In genomic region chr14:81423504-81423903, GRCh38 we compare ENCODE assay signal across 1 cellular context.
A peak's percentile ranks its signal among the peaks of the same experiment; 100 is the strongest.
TF ChIP-seq lines count a peak whose summit lies in the region.

No MANE protein-coding gene starts in this region.

TF ChIP-seq in K562, 482 proteins besides CTCF, POLR2A, EP300 and RAD21 (continued from another document):
- TF ChIP-seq, protein P1, sequence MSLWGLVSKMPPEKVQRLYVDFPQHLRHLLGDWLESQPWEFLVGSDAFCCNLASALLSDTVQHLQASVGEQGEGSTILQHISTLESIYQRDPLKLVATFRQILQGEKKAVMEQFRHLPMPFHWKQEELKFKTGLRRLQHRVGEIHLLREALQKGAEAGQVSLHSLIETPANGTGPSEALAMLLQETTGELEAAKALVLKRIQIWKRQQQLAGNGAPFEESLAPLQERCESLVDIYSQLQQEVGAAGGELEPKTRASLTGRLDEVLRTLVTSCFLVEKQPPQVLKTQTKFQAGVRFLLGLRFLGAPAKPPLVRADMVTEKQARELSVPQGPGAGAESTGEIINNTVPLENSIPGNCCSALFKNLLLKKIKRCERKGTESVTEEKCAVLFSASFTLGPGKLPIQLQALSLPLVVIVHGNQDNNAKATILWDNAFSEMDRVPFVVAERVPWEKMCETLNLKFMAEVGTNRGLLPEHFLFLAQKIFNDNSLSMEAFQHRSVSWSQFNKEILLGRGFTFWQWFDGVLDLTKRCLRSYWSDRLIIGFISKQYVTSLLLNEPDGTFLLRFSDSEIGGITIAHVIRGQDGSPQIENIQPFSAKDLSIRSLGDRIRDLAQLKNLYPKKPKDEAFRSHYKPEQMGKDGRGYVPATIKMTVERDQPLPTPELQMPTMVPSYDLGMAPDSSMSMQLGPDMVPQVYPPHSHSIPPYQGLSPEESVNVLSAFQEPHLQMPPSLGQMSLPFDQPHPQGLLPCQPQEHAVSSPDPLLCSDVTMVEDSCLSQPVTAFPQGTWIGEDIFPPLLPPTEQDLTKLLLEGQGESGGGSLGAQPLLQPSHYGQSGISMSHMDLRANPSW (CRISPR knock-in tag; IDR thresholded peaks at IDR 0.05), result no peak
- TF ChIP-seq EHMT2 (IDR thresholded peaks at IDR 0.05), result no peak
- TF ChIP-seq ETV5 (CRISPR knock-in tag; IDR thresholded peaks at IDR 0.05; ENCODE audit: low read depth), result peak; percentile 52; the same call in 1 of the 2 replicates
- TF ChIP-seq PATZ1 (CRISPR knock-in tag; IDR thresholded peaks at IDR 0.05; ENCODE audit: borderline replicate concordance), result no peak
- peak; percentile 86 for TF ChIP-seq DMBX1 (CRISPR knock-in tag; IDR thresholded peaks at IDR 0.05; ENCODE audit: borderline replicate concordance)
- TF ChIP-seq, protein P2, sequence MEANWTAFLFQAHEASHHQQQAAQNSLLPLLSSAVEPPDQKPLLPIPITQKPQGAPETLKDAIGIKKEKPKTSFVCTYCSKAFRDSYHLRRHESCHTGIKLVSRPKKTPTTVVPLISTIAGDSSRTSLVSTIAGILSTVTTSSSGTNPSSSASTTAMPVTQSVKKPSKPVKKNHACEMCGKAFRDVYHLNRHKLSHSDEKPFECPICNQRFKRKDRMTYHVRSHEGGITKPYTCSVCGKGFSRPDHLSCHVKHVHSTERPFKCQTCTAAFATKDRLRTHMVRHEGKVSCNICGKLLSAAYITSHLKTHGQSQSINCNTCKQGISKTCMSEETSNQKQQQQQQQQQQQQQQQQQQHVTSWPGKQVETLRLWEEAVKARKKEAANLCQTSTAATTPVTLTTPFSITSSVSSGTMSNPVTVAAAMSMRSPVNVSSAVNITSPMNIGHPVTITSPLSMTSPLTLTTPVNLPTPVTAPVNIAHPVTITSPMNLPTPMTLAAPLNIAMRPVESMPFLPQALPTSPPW (CRISPR knock-in tag; IDR thresholded peaks at IDR 0.05), result peak; percentile 85
- TF ChIP-seq ZNF124 (CRISPR knock-in tag; IDR thresholded peaks at IDR 0.05), result no peak
- peak; percentile 58; the same call in 1 of the 2 replicates for TF ChIP-seq ZNF644 (tag; IDR thresholded peaks at IDR 0.05; ENCODE audit: low read depth)
- no peak for TF ChIP-seq HNRNPH1 (optimal IDR thresholded peaks at IDR 0.05; ENCODE audit: low read depth, low read length)
- no peak for TF ChIP-seq FOXP4 (CRISPR knock-in tag; IDR thresholded peaks at IDR 0.05; ENCODE audit: borderline replicate concordance)
- TF ChIP-seq HDAC3 (IDR thresholded peaks at IDR 0.05; ENCODE audit: borderline replicate concordance, partially characterized antibody), result peak; percentile 61
- peak; percentile 13; the same call in 1 of the 2 replicates for TF ChIP-seq MTA2 (IDR thresholded peaks at IDR 0.05; ENCODE audit: low read depth)
- TF ChIP-seq NCOR1 (IDR thresholded peaks at IDR 0.05), result peak; percentile 74
- TF ChIP-seq CREM (IDR thresholded peaks at IDR 0.05; ENCODE audit: low read depth), result peak; percentile 37; the same call in 1 of the 2 replicates
- TF ChIP-seq, protein P3, sequence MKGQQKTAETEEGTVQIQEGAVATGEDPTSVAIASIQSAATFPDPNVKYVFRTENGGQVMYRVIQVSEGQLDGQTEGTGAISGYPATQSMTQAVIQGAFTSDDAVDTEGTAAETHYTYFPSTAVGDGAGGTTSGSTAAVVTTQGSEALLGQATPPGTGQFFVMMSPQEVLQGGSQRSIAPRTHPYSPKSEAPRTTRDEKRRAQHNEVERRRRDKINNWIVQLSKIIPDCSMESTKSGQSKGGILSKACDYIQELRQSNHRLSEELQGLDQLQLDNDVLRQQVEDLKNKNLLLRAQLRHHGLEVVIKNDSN (CRISPR knock-in tag; IDR thresholded peaks at IDR 0.05), result no peak
- no peak for TF ChIP-seq ZNF121 (CRISPR knock-in tag; conservative IDR thresholded peaks at IDR 0.05)
- peak in 1 of 2 experiments; percentile 67; a peak in 2 of 4 replicates for TF ChIP-seq MNT (conservative IDR thresholded peaks at IDR 0.05)
- TF ChIP-seq BDP1 (IDR thresholded peaks at IDR 0.05; ENCODE audit: insufficient read depth, insufficient read length), result no peak
- 0 out of 2 replicates have a peak, but pooled peaks have one; percentile 36 for TF ChIP-seq LEF1 (IDR thresholded peaks at IDR 0.05)
- no peak for TF ChIP-seq GTF2A2 (tag; IDR thresholded peaks at IDR 0.05)
- peak; percentile 24; the same call in 1 of the 2 replicates for TF ChIP-seq CREB1 (IDR thresholded peaks at IDR 0.05)
- no peak for TF ChIP-seq CREB1 (CRISPR knock-in tag; IDR thresholded peaks at IDR 0.05)
- TF ChIP-seq TRIM24 (IDR thresholded peaks at IDR 0.05), result peak in 1 of 2 experiments; percentile 14; a peak in 2 of 4 replicates
- TF ChIP-seq ZNF184 (CRISPR knock-in tag; IDR thresholded peaks at IDR 0.05), result no peak
- 0 out of 2 replicates have a peak, but pooled peaks have one; percentile 17 for TF ChIP-seq ARID3A (IDR thresholded peaks at IDR 0.05; ENCODE audit: borderline replicate concordance, low read depth, low read length)
- no peak for TF ChIP-seq ZBTB8A (IDR thresholded peaks at IDR 0.05; ENCODE audit: partially characterized antibody)
- TF ChIP-seq, protein P4, sequence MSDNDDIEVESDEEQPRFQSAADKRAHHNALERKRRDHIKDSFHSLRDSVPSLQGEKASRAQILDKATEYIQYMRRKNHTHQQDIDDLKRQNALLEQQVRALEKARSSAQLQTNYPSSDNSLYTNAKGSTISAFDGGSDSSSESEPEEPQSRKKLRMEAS (CRISPR knock-in tag; IDR thresholded peaks at IDR 0.05), result peak; percentile 46; the same call in 1 of the 2 replicates
- peak in 1 of 2 experiments; percentile 46; a peak in 1 of 4 replicates for TF ChIP-seq RCOR1 (IDR thresholded peaks at IDR 0.05; ENCODE audit: borderline replicate concordance in 1 of 2, low read depth in 2 of 2, low read length in 2 of 2)
- TF ChIP-seq, protein P5, sequence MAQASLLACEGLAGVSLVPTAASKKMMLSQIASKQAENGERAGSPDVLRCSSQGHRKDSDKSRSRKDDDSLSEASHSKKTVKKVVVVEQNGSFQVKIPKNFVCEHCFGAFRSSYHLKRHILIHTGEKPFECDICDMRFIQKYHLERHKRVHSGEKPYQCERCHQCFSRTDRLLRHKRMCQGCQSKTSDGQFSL (CRISPR knock-in tag; IDR thresholded peaks at IDR 0.05), result no peak
- TF ChIP-seq, protein P5 (tag; IDR thresholded peaks at IDR 0.05), result no peak
- TF ChIP-seq ZNF23 (CRISPR knock-in tag; IDR thresholded peaks at IDR 0.05), result no peak
- TF ChIP-seq MBD2 (IDR thresholded peaks at IDR 0.05; ENCODE audit: borderline replicate concordance, low read depth), result peak; percentile 40; the same call in 1 of the 2 replicates
- peak; percentile 53; the same call in 1 of the 2 replicates for TF ChIP-seq MYC (IDR thresholded peaks at IDR 0.05; ENCODE audit: low read depth, low read length)
- 0 out of 2 replicates have a peak, but pooled peaks have one; percentile 28 for TF ChIP-seq MYC (CRISPR knock-in tag; IDR thresholded peaks at IDR 0.05; ENCODE audit: borderline replicate concordance, low read depth)
- no peak for TF ChIP-seq NR2C1 (IDR thresholded peaks at IDR 0.05)
- TF ChIP-seq NR2C1 (tag; IDR thresholded peaks at IDR 0.05), result 0 out of 2 replicates have a peak, but pooled peaks have one; percentile 32
- peak in 1 of 2 experiments; percentile 34; a peak in 1 of 4 replicates for TF ChIP-seq HDAC1 (IDR thresholded peaks at IDR 0.05)
- TF ChIP-seq ZNF766 (CRISPR knock-in tag; conservative IDR thresholded peaks at IDR 0.05), result peak; percentile 63; the same call in 1 of the 2 replicates
- peak; percentile 31 to 75; a peak in 3 of 4 replicates for TF ChIP-seq TBL1XR1 (IDR thresholded peaks at IDR 0.05; ENCODE audit: low read length in 2 of 2)
- TF ChIP-seq HMBOX1 (IDR thresholded peaks at IDR 0.05), result no peak
- no peak for TF ChIP-seq SAFB2 (IDR thresholded peaks at IDR 0.05; ENCODE audit: borderline replicate concordance, low read depth, low read length, severe bottlenecking)
- TF ChIP-seq SRSF9 (IDR thresholded peaks at IDR 0.05; ENCODE audit: borderline replicate concordance, low read depth, low read length), result no peak
- TF ChIP-seq ETV1 (tag; conservative IDR thresholded peaks at IDR 0.05; ENCODE audit: low read depth), result peak; percentile 28; the same call in 1 of the 2 replicates
- TF ChIP-seq, protein P6, sequence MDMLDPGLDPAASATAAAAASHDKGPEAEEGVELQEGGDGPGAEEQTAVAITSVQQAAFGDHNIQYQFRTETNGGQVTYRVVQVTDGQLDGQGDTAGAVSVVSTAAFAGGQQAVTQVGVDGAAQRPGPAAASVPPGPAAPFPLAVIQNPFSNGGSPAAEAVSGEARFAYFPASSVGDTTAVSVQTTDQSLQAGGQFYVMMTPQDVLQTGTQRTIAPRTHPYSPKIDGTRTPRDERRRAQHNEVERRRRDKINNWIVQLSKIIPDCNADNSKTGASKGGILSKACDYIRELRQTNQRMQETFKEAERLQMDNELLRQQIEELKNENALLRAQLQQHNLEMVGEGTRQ (CRISPR knock-in tag; IDR thresholded peaks at IDR 0.05), result no peak
- TF ChIP-seq HNRNPUL1 (IDR thresholded peaks at IDR 0.05; ENCODE audit: low read length), result no peak
- no peak for TF ChIP-seq HMGN3 (IDR thresholded peaks at IDR 0.05; ENCODE audit: borderline replicate concordance, extremely low read depth, insufficient read length, low read depth, low read length)
- 0 out of 2 replicates have a peak, but pooled peaks have one; percentile 19 for TF ChIP-seq NBN (IDR thresholded peaks at IDR 0.05; ENCODE audit: low read depth)
- TF ChIP-seq ZNF551 (CRISPR knock-in tag; IDR thresholded peaks at IDR 0.05), result no peak
- TF ChIP-seq RBM15 (IDR thresholded peaks at IDR 0.05; ENCODE audit: insufficient read depth, low read length), result no peak
- no peak for TF ChIP-seq YBX1 (IDR thresholded peaks at IDR 0.05)
- no peak for TF ChIP-seq ZNF57 (CRISPR knock-in tag; IDR thresholded peaks at IDR 0.05)
- no peak for TF ChIP-seq ZNF695 (CRISPR knock-in tag; IDR thresholded peaks at IDR 0.05)
- no peak for TF ChIP-seq SIRT6 (IDR thresholded peaks at IDR 0.05; ENCODE audit: low read depth, low read length)
- TF ChIP-seq SMARCA4 (IDR thresholded peaks at IDR 0.05), result peak; percentile 56
- no peak for TF ChIP-seq ZBTB7A (IDR thresholded peaks at IDR 0.05; ENCODE audit: borderline replicate concordance, control insufficient read depth, low read depth, low read length)
- no peak for TF ChIP-seq TCFL5 (CRISPR knock-in tag; conservative IDR thresholded peaks at IDR 0.05)
